Comparison of ENCODE assay signal across 10 cellular contexts in the genomic region with DNA sequence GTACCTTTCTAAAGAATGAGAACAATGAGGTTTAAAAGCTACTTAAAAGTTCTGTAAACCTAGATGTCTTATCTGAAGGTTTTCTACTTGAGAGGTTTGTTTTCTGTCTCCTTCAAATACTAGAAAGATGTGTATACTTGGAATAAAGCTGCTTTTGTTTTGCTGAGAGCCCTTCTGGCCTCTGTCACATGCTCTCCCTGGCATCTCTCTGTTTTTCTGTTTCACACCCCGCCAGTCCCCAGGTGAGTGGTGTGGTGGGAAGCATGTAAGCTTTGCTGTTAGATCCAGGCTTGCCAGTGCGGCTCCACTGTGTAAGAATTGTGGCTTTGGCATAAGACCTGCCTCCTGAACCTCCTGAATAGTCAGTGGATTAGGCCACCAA. TPM values are rescaled to one million over a fixed set of nuclear protein-coding genes. Genes with fewer than 3 reads are reported as not detected.
A peak's percentile ranks its signal among the peaks of the same experiment; 100 is the strongest.
DNase-seq lines count a peak whose midpoint lies in the region; ATAC-seq and TF ChIP-seq lines count a peak whose summit lies in the region.
"Had no signal": no experiment of that assay in that cellular context is flagged by ENCODE, and none has a peak within 500 bp of the region (broad histone marks: within the 10 kb centered on the region; RNA-seq: fewer than 3 reads in every experiment).

No MANE protein-coding gene starts in this region.

- no peak for TF ChIP-seq EP300 in esophagus muscularis mucosa (IDR thresholded peaks at IDR 0.05)

- DNase-seq in iPS-NIHi7 (ENCODE audit: extremely low spot score) = peak; percentile 16
- no peak for DNase-seq in NCI-H510A (lab: John Stamatoyannopoulos, UW)
- no peak for DNase-seq in esophagus muscularis mucosa (ENCODE audit: extremely low spot score)
- DNase-seq in SKM-1 (lab: John Stamatoyannopoulos, UW; ENCODE audit: unreplicated experiment) = no peak
- DNase-seq in NCI-H2081 (lab: John Stamatoyannopoulos, UW) = no peak
- DNase-seq: activated CD4-positive, alpha-beta T cell treated with anti-CD3 and anti-CD28 coated beads for 1 hour; NCI-H1048 had no signal

- H3K27ac ChIP-seq in esophagus muscularis mucosa (replicated peaks in 1 of 4) = no peak overlapping the region

- no peak overlapping the region for H3K4me3 ChIP-seq in esophagus muscularis mucosa

- TF ChIP-seq CTCF in esophagus muscularis mucosa (IDR thresholded peaks at IDR 0.05) = no peak

- no peak for TF ChIP-seq POLR2A in esophagus muscularis mucosa (IDR thresholded peaks at IDR 0.05; ENCODE audit: low read depth)

- WGBS in esophagus muscularis mucosa = 100% methylated on average over 2 of the region's 2 CpGs

- intact Hi-C loops in esophagus muscularis mucosa (cut with DNase I) = no loop called here

- ATAC-seq in GM18520 (IDR thresholded peaks at IDR 0.05; ENCODE audit: unreplicated experiment) = peak; percentile 24
- ATAC-seq in GM21528 (IDR thresholded peaks at IDR 0.05; ENCODE audit: low FRiP score, unreplicated experiment) = peak; percentile 41
- ATAC-seq in HG03469 (IDR thresholded peaks at IDR 0.05; ENCODE audit: unreplicated experiment) = peak; percentile 10

- no peaks in the 10 kb centered on the region for H3K9me3 ChIP-seq in esophagus muscularis mucosa

- H3K27me3 ChIP-seq in esophagus muscularis mucosa = no peaks in the 10 kb centered on the region

- peaks cover 12 to 76% (median 40%) of the 10 kb centered on the region in 4 donors for H3K36me3 ChIP-seq in esophagus muscularis mucosa

- no peaks in the 10 kb centered on the region for H3K4me1 ChIP-seq in esophagus muscularis mucosa

RNA-seq across cellular contexts. Expression of a gene that starts 56.8 kb away (rescaled TPM):
- 10 to 100 TPM; 78.1 to 94.7 (median 85.1) TPM for total RNA-seq in esophagus muscularis mucosa
